Comparison of ENCODE assay signal across 22 cellular contexts in genomic region chr2:182971820-182972547, GRCh38.
DNase-seq lines count a peak whose midpoint lies in the region; ATAC-seq and TF ChIP-seq lines count a peak whose summit lies in the region.
"Had no signal": no experiment of that assay in that cellular context is flagged by ENCODE, and none has a peak within 500 bp of the region (broad histone marks: within the 10 kb centered on the region; RNA-seq: fewer than 3 reads in every experiment).

No MANE protein-coding gene starts in this region.

- no peak overlapping the region for H3K27ac ChIP-seq in foreskin keratinocyte
- H3K27ac ChIP-seq: brain microvascular endothelial cell, left lung, Peyer's patch, tibial artery had no signal

- H3K36me3 Mint-ChIP-seq in stimulated activated naive B cell treated with anti-CD40 and anti-IgM and Interleukin-4, amounts not matched to agents 10 μg/mL and 1 μg/mL and 100 μg/mL, for 72 hours, result no peaks in the 10 kb centered on the region

- no peak overlapping the region for H3K4me3 ChIP-seq in lower leg skin (ENCODE audit: low read depth, poor library complexity, severe bottlenecking)
- H3K4me3 ChIP-seq: left lung, Peyer's patch, tibial artery had no signal

- intact Hi-C loops in lower leg skin (cut with DNase I; ENCODE audit: low total_unique reads), result no loop called here

- peaks cover 0 to 3% of the 10 kb centered on the region in 2 donors for H3K4me1 Mint-ChIP-seq in stimulated activated naive B cell treated with anti-CD40 and anti-IgM and Interleukin-4, amounts not matched to agents 10 μg/mL and 1 μg/mL and 100 μg/mL, for 72 hours
- H3K4me1 Mint-ChIP-seq: H9 had no signal

- no peaks in the 10 kb centered on the region for H3K4me1 ChIP-seq in foreskin keratinocyte
- H3K4me1 ChIP-seq: left lung, Peyer's patch had no signal

- H3K27ac Mint-ChIP-seq in stimulated activated naive B cell treated with anti-CD40 and anti-IgM and Interleukin-4, amounts not matched to agents 10 μg/mL and 1 μg/mL and 100 μg/mL, for 72 hours, result peak overlapping the region; percentile 16
- H3K27ac Mint-ChIP-seq: activated naive CD8-positive, alpha-beta T cell treated with anti-CD3 and anti-CD28 coated beads, Interleukin-2, amount 10 ng/mL, durations not matched to agents 7 days and 5 days; H9 had no signal

- peaks cover 0 to 2% of the 10 kb centered on the region in 2 donors for H3K9me3 Mint-ChIP-seq in stimulated activated naive B cell treated with anti-CD40 and anti-IgM and Interleukin-4, amounts not matched to agents 10 μg/mL and 1 μg/mL and 100 μg/mL, for 72 hours

- no peaks in the 10 kb centered on the region for H3K27me3 ChIP-seq in foreskin keratinocyte
- H3K27me3 ChIP-seq: brain microvascular endothelial cell, left lung, Peyer's patch, tibial artery had no signal

- no peak for DNase-seq in stimulated activated naive B cell treated with anti-CD40 and anti-IgM and Interleukin-4, amounts not matched to agents 10 μg/mL and 1 μg/mL and 100 μg/mL, for 72 hours
- no peak for DNase-seq in NCI-H524 treated with DMSO at 0.1 percent for 48 hours (lab: John Stamatoyannopoulos, UW)
- no peak for DNase-seq in lower leg skin (ENCODE audit: low spot score in 2 of 2)
- no peak for DNase-seq in foreskin keratinocyte
- DNase-seq: activated CD4-positive, alpha-beta T cell treated with anti-CD3 and anti-CD28 coated beads, Interleukin-2, amount 50 U/mL, for 48 hours; activated naive CD8-positive, alpha-beta T cell treated with anti-CD3 and anti-CD28 coated beads, Interleukin-2, amount 10 ng/mL, durations not matched to agents 7 days and 5 days; activated T-cell treated with anti-CD3 and anti-CD28 coated beads, Interleukin-2, amount 50 U/mL, for 1 hour; AML-193; brain microvascular endothelial cell; Caco-2; dermis blood vessel endothelial cell; H9; Karpas-422; left lung; NCI-H1105 treated with DMSO at 0.1 percent for 48 hours; NCI-H2171; Peyer's patch; stimulated activated naive CD4-positive, alpha-beta T cell; tibial artery had no signal

- no peak for TF ChIP-seq POLR2A in lower leg skin (IDR thresholded peaks at IDR 0.05)

- H3K4me3 Mint-ChIP-seq in stimulated activated naive B cell treated with anti-CD40 and anti-IgM and Interleukin-4, amounts not matched to agents 10 μg/mL and 1 μg/mL and 100 μg/mL, for 72 hours, result no peak overlapping the region
- H3K4me3 Mint-ChIP-seq: activated naive CD8-positive, alpha-beta T cell treated with anti-CD3 and anti-CD28 coated beads, Interleukin-2, amount 10 ng/mL, durations not matched to agents 7 days and 5 days; H9 had no signal

- peaks cover 17 to 32% of the 10 kb centered on the region in 2 donors for H3K27me3 Mint-ChIP-seq in stimulated activated naive B cell treated with anti-CD40 and anti-IgM and Interleukin-4, amounts not matched to agents 10 μg/mL and 1 μg/mL and 100 μg/mL, for 72 hours

- WGBS in lower leg skin, 2 donors, result 97 to 99% methylated on average over 3 of the region's 3 CpGs

- TF ChIP-seq CTCF in lower leg skin (IDR thresholded peaks at IDR 0.05) (no peak), foreskin keratinocyte (conservative IDR thresholded peaks at IDR 0.05) (no peak)

- ATAC-seq in GM19025 (IDR thresholded peaks at IDR 0.05; ENCODE audit: low read depth, unreplicated experiment), result peak; percentile 54
- peak; percentile 62 for ATAC-seq in GM21717 (IDR thresholded peaks at IDR 0.05; ENCODE audit: unreplicated experiment)
- peak; percentile 70 for ATAC-seq in HG03159 (IDR thresholded peaks at IDR 0.05; ENCODE audit: unreplicated experiment)
- ATAC-seq in stimulated activated naive B cell treated with anti-CD40 and anti-IgM and Interleukin-4, amounts not matched to agents 10 μg/mL and 1 μg/mL and 100 μg/mL, for 72 hours (replicated peaks), result no peak
- ATAC-seq in foreskin keratinocyte, result no peak
- ATAC-seq: left lung had no signal

Comparison
In these comparisons a context has a peak if more than half of its experiments do, and no peak if none do; other contexts are left out.
1. ATAC-seq: peak in GM19025 (single experiment), GM21717 (single experiment) and HG03159 (single experiment); none in stimulated activated naive B cell treated with anti-CD40 and anti-IgM and Interleukin-4, amounts not matched to agents 10 μg/mL and 1 μg/mL and 100 μg/mL, for 72 hours (0 of 2) and foreskin keratinocyte (single experiment).